In the genomic region with DNA sequence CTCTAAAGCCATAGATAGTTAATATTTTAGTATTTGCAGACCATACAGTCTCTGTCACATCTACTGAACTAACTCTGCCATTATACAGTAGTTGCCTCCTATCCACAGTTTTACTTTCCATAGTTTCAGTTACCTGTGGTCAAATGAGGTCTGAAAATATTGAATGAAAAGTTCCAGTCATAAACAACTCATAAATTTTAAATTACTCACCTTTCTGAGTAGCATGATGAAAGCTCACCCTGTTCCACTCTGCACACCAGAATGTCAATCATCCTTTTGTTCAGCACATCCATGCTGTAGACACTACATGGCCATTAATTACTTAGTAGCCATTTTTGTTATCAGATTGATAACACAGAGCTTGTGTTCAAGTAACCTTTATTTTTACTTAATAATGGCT, we compare ENCODE assay signal across 22 cellular contexts.
"Had no signal": no experiment of that assay in that cellular context is flagged by ENCODE, and none has a peak within 500 bp of the region (broad histone marks: within the 10 kb centered on the region; RNA-seq: fewer than 3 reads in every experiment).

No MANE protein-coding gene starts in this region.

- H3K27me3 ChIP-seq: gastrocnemius medialis, left lung, sigmoid colon, testis, tibial artery had no signal

- ATAC-seq: gastrocnemius medialis; left cardiac atrium; left lung; naive thymus-derived CD8-positive, alpha-beta T cell; psoas muscle; right cardiac atrium; stimulated activated effector memory CD8-positive, alpha-beta T cell treated with anti-CD3 and anti-CD28 coated beads, Interleukin-12 subunit alpha, Interleukin-12 subunit beta, amount 100 ng/mL, for 72 hours had no signal

- DNase-seq: dermis blood vessel endothelial cell; effector memory CD4-positive, alpha-beta T cell; gastrocnemius medialis; head of caudate nucleus; kidney; left cardiac atrium; left lung; naive thymus-derived CD8-positive, alpha-beta T cell; nephron progenitor cell; nucleus accumbens; posterior cingulate gyrus; psoas muscle; right cardiac atrium; sigmoid colon; stimulated activated CD4-positive, alpha-beta T cell treated with anti-CD3 and anti-CD28 coated beads, Interleukin-2, amount 100 ng/mL, for 24 hours; stimulated activated CD4-positive, alpha-beta T cell treated with anti-CD3 and anti-CD28 coated beads, Interleukin-4, amount 100 ng/mL, for 24 hours; stimulated activated naive CD4-positive, alpha-beta T cell treated with Interleukin-2 at 50 U/mL for 16 hours; substantia nigra; testis; tibial artery had no signal

- H3K36me3 ChIP-seq: gastrocnemius medialis, left lung, sigmoid colon, tibial artery had no signal

- H3K4me1 ChIP-seq: gastrocnemius medialis, left lung, psoas muscle, sigmoid colon had no signal

- H3K27ac ChIP-seq: coronary artery, gastrocnemius medialis, left lung, psoas muscle, sigmoid colon, testis, tibial artery had no signal

- H3K9me3 ChIP-seq: testis, tibial artery had no signal

- H3K4me3 ChIP-seq: coronary artery, gastrocnemius medialis, left lung, psoas muscle, sigmoid colon, testis, tibial artery had no signal
